10 cellular contexts compared by ENCODE assay signal in the genomic region with DNA sequence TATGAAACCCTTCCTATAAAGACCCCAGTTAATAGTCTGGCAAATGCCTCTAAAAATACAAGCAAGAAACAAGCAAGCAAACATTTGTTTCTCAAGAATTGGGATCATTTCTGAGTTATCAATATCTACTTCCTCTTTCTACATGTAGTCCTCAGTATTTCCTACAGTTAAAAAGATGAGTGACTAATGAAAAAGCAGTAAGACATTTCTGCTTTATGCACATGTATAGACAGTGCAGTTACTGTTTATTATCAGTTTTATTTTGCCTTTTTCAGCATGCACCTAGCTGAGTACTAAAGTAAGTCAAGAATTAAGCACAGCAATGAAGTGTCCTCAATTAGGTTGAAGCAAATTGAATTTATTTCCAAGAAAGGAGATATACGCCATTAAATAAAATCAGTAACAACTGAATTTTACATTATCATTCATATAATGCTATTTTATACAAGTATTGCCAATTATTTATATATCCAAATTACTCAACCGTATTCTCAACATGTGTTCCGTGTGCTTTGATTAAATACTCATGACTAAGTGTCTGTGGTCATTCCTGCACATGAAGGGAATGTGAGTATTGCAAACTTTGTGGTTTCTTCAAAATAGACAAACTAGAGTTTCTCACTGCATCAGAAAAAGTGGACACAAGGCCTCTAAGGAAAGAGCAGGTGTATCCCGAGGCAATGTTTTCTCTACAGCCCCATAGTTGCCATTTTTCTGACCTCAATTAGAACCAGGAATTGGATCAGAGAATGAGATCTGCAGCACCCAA.
DNase-seq lines count a peak whose midpoint lies in the region; ATAC-seq and TF ChIP-seq lines count a peak whose summit lies in the region.
"Had no signal": no experiment of that assay in that cellular context is flagged by ENCODE, and none has a peak within 500 bp of the region (broad histone marks: within the 10 kb centered on the region; RNA-seq: fewer than 3 reads in every experiment).

No MANE protein-coding gene starts in this region.

- H3K36me3 ChIP-seq in CD4-positive, alpha-beta memory T cell (ENCODE audit: insufficient read depth, low read length) = no peaks in the 10 kb centered on the region

- ATAC-seq in HG02885 (IDR thresholded peaks at IDR 0.05; ENCODE audit: poor library complexity, unreplicated experiment) = peak; percentile 86
- ATAC-seq in GM21447 (IDR thresholded peaks at IDR 0.05; ENCODE audit: unreplicated experiment) = no peak
- no peak for ATAC-seq in HG02610 (IDR thresholded peaks at IDR 0.05; ENCODE audit: unreplicated experiment)

- H3K27me3 Mint-ChIP-seq in CD4-positive, alpha-beta memory T cell = no peaks in the 10 kb centered on the region

- CTCF ChIA-PET in CD4-positive, alpha-beta memory T cell (lab: Charles Lee; ENCODE audit: partially characterized antibody) = no interaction called here

- H3K9me3 Mint-ChIP-seq in CD4-positive, alpha-beta memory T cell = peaks cover 0 to 3% (median 0%) of the 10 kb centered on the region in 8 donors
- H3K9me3 Mint-ChIP-seq: endodermal cell had no signal

- no peaks in the 10 kb centered on the region for H3K4me1 ChIP-seq in CD4-positive, alpha-beta memory T cell (ENCODE audit: insufficient read depth, low read length)

- H3K36me3 Mint-ChIP-seq in CD4-positive, alpha-beta memory T cell = no peaks in the 10 kb centered on the region

- H3K4me3 ChIP-seq in foreskin fibroblast (ENCODE audit: low read depth in 1 of 2, low read length in 2 of 2) = no peak overlapping the region
- H3K4me3 ChIP-seq in CD4-positive, alpha-beta memory T cell (ENCODE audit: low read length in 2 of 2) = no peak overlapping the region

- H3K4me3 Mint-ChIP-seq in CD4-positive, alpha-beta memory T cell = no peak overlapping the region
- H3K4me3 Mint-ChIP-seq: endodermal cell had no signal

- POLR2A ChIA-PET in CD4-positive, alpha-beta memory T cell (lab: Charles Lee; ENCODE audit: partially characterized antibody) = no interaction called here

- no peaks in the 10 kb centered on the region for H3K4me1 Mint-ChIP-seq in CD4-positive, alpha-beta memory T cell

- no peak overlapping the region for H3K27ac Mint-ChIP-seq in CD4-positive, alpha-beta memory T cell
- H3K27ac Mint-ChIP-seq: endodermal cell had no signal

- no peaks in the 10 kb centered on the region for H3K27me3 ChIP-seq in CD4-positive, alpha-beta memory T cell (ENCODE audit: insufficient read depth, low read length)

- no peak for TF ChIP-seq CTCF in foreskin fibroblast (IDR thresholded peaks at IDR 0.05; ENCODE audit: low read depth, low read length)

- intact Hi-C loops in CD4-positive, alpha-beta memory T cell (cut with micrococcal nuclease) = no loop called here

- no peaks in the 10 kb centered on the region for H3K9me3 ChIP-seq in CD4-positive, alpha-beta memory T cell (ENCODE audit: control insufficient read depth in 1 of 2, low read length in 2 of 2)

- H3K27ac ChIP-seq in CD4-positive, alpha-beta memory T cell (ENCODE audit: low read depth, low read length) = no peak overlapping the region

- peak; percentile 95 for DNase-seq in ELR (ENCODE audit: low read depth)
- peak; percentile 89 for DNase-seq in RPMI7951 (ENCODE audit: low read depth)
- peak; percentile 77 to 89 for DNase-seq in foreskin fibroblast
- DNase-seq in activated effector memory CD4-positive, alpha-beta T cell treated with anti-CD3 and anti-CD28 coated beads, Interleukin-2, amount 50 U/mL, for 16 hours = no peak
- no peak for DNase-seq in CD4-positive, alpha-beta memory T cell
- DNase-seq: DMS79 treated with DMSO at 0.1 percent for 48 hours, endodermal cell had no signal

Comparison
In these comparisons a context has a peak if more than half of its experiments do, and no peak if none do; other contexts are left out.
1. DNase-seq: peak in ELR (single experiment), RPMI7951 (single experiment) and foreskin fibroblast (2 of 2); none in activated effector memory CD4-positive, alpha-beta T cell treated with anti-CD3 and anti-CD28 coated beads, Interleukin-2, amount 50 U/mL, for 16 hours (single experiment) and CD4-positive, alpha-beta memory T cell (0 of 5).